20 cellular contexts compared by ENCODE assay signal in the genomic region with DNA sequence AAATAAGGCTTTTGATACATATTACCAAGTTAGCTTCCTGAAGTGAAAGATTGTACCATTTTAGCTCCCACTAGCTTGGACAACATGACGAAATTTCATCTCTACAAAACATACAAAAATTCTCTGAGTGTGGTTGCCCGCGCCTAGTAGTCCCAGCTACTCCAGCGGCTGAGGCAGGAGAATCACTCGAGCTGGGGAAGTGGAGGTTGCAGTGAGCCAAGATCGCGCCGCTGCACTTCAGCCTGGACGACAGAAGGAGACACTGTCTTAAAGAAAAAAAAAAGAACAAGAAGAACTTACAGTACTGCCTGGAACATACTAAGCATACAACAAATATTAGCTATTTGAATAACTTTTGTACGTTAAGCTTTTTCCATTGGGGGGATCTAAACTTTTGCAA.
"Had no signal": no experiment of that assay in that cellular context is flagged by ENCODE, and none has a peak within 500 bp of the region (broad histone marks: within the 10 kb centered on the region; RNA-seq: fewer than 3 reads in every experiment).

No MANE protein-coding gene starts in this region.

- ATAC-seq: heart right ventricle; naive thymus-derived CD4-positive, alpha-beta T cell had no signal

- H3K4me3 ChIP-seq: coronary artery, esophagus squamous epithelium, lung, neural progenitor cell, right atrium auricular region, sigmoid colon, stomach, tibial artery had no signal

- H3K9me3 ChIP-seq: esophagus squamous epithelium, heart right ventricle, right atrium auricular region, sigmoid colon, stomach, tibial artery had no signal

- H3K36me3 ChIP-seq: esophagus squamous epithelium, heart right ventricle, neural progenitor cell, right atrium auricular region, sigmoid colon, stomach, tibial artery had no signal

- H3K4me1 ChIP-seq: neural progenitor cell, right atrium auricular region, tibial artery had no signal

- H3K27me3 ChIP-seq: right atrium auricular region, sigmoid colon, stomach had no signal

- DNase-seq: effector memory CD4-positive, alpha-beta T cell; esophagus squamous epithelium; foreskin melanocyte; glutamatergic neuron; heart right ventricle; islet precursor cell; mesendoderm; midbrain; sigmoid colon; stimulated activated CD4-positive, alpha-beta T cell treated with anti-CD3 and anti-CD28 coated beads, Interleukin-2, amount 100 ng/mL, for 24 hours; stimulated activated CD4-positive, alpha-beta T cell treated with anti-CD3 and anti-CD28 coated beads, Interleukin-4, amount 100 ng/mL, for 24 hours; stimulated activated naive CD4-positive, alpha-beta T cell treated with Interleukin-2 at 50 U/mL for 16 hours; stomach; tibial artery had no signal

- H3K9ac ChIP-seq: neural progenitor cell, parathyroid adenoma had no signal
